12 cellular contexts compared by ENCODE assay signal in the genomic region with DNA sequence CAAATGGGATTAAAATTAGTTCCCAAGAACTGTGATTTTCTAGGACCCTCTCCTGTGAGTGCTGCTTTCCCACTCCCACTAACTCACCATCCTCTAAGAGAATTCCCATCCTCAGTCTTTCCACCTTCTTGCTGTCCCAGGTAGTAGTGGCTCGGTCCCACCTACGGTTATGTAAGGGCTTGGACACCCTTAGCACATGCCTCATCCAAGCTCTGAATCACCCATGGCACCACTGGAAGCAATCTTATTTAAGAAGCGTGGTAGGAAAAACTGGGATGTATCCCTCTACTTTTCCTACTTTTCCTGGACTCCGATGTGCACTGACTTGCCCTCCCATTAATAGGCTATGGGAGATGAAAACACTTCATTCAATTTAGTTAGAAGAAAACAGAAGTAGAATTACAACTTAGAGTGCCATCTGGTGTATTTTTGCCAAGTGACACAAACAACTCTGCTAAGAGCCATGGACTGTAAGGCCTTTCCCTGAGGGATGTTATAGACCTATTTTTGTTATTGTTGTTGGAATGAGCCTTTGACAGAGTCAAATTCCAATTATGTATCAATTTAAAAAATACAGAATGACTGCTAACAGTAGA. TPM values are rescaled to one million over a fixed set of nuclear protein-coding genes. Genes with fewer than 3 reads are reported as not detected.
A peak's percentile ranks its signal among the peaks of the same experiment; 100 is the strongest.
DNase-seq lines count a peak whose midpoint lies in the region; ATAC-seq and TF ChIP-seq lines count a peak whose summit lies in the region.
"Had no signal": no experiment of that assay in that cellular context is flagged by ENCODE, and none has a peak within 500 bp of the region (broad histone marks: within the 10 kb centered on the region; RNA-seq: fewer than 3 reads in every experiment).

No MANE protein-coding gene starts in this region.

- H3K4me3 ChIP-seq in Loucy (ENCODE audit: low read length, poor library complexity, severe bottlenecking) = no peak overlapping the region
- H3K4me3 ChIP-seq in body of pancreas = no peak overlapping the region
- H3K4me3 ChIP-seq: SK-N-MC, stomach had no signal

- no peak for TF ChIP-seq POLR2A in body of pancreas (IDR thresholded peaks at IDR 0.05)

- H3K36me3 ChIP-seq in Loucy (ENCODE audit: insufficient read depth, low read length) = no peaks in the 10 kb centered on the region
- H3K36me3 ChIP-seq in body of pancreas (replicated peaks in 1 of 2; ENCODE audit: insufficient read depth in 1 of 2, low read depth in 2 of 2) = no peaks in the 10 kb centered on the region
- H3K36me3 ChIP-seq: stomach had no signal

- CTCF ChIA-PET in HEK293T (lab: Yijun Ruan, JAX) = interaction anchor here (0.6 kb wide), 1 partner anchor 63 kb away, joined by 3 read pairs; no protein-coding TSS in a partner anchor

- H3K4me1 ChIP-seq in Loucy (ENCODE audit: insufficient read depth, low read length, poor library complexity, severe bottlenecking) (no peaks in the 10 kb centered on the region), body of pancreas (no peaks in the 10 kb centered on the region)

- no peaks in the 10 kb centered on the region for H3F3A ChIP-seq in Loucy (ENCODE audit: low read depth)

- TF ChIP-seq CTCF in GM12872 (IDR thresholded peaks at IDR 0.05; ENCODE audit: insufficient read depth, low read depth, low read length) (0 out of 3 replicates have a peak, but pooled peaks have one; percentile 9), Loucy (conservative IDR thresholded peaks at IDR 0.05; ENCODE audit: low read length) (peak; percentile 60), body of pancreas (IDR thresholded peaks at IDR 0.05) (peak in 6 of 7 experiments; percentile 8 to 65 (median 40))

- no peak overlapping the region for H2AFZ ChIP-seq in Loucy (ENCODE audit: low read length)

- DNase-seq in body of pancreas (peak in 1 of 4 donors; percentile 18), pons (ENCODE audit: low spot score) (peak; percentile 56), HEK293T (ENCODE audit: extremely low spot score) (no peak)
- DNase-seq: activated T-cell treated with anti-CD3 and anti-CD28 coated beads, Interleukin-2, amount 50 U/mL, for 4 hours; islet precursor cell; stomach had no signal

- no peak overlapping the region for H3K9ac ChIP-seq in Loucy (ENCODE audit: low read depth, low read length, poor library complexity, severe bottlenecking)

- ATAC-seq in body of pancreas = peak; percentile 40
- no peak for ATAC-seq in GM18520 (IDR thresholded peaks at IDR 0.05; ENCODE audit: unreplicated experiment)
- no peak for ATAC-seq in GM21381 (IDR thresholded peaks at IDR 0.05; ENCODE audit: unreplicated experiment)
- ATAC-seq: activated T-cell treated with anti-CD3 and anti-CD28 coated beads, Interleukin-2, amount 50 U/mL, for 4 hours had no signal

- intact Hi-C loops in body of pancreas (cut with DNase I) = no loop called here

- H3K27me3 ChIP-seq in Loucy (ENCODE audit: insufficient read depth, low read length, poor library complexity, severe bottlenecking) (no peaks in the 10 kb centered on the region), body of pancreas (no peaks in the 10 kb centered on the region)
- H3K27me3 ChIP-seq: stomach had no signal

- no peaks in the 10 kb centered on the region for H3K9me2 ChIP-seq in Loucy (replicated peaks; ENCODE audit: low read depth, low read length)

- no peaks in the 10 kb centered on the region for H4K20me1 ChIP-seq in Loucy (ENCODE audit: insufficient read depth, low read length, poor library complexity, severe bottlenecking)

- no peaks in the 10 kb centered on the region for H3K79me2 ChIP-seq in Loucy (ENCODE audit: insufficient read depth, low read length)

- H3K9me3 ChIP-seq in Loucy (ENCODE audit: insufficient read depth, low read depth, low read length) (no peaks in the 10 kb centered on the region), body of pancreas (no peaks in the 10 kb centered on the region)
- H3K9me3 ChIP-seq: stomach had no signal

- H3K4me2 ChIP-seq in Loucy (ENCODE audit: low read depth, low read length, poor library complexity, severe bottlenecking) = no peak overlapping the region

- POLR2A ChIA-PET in HEK293T (lab: Yijun Ruan, JAX) = no interaction called here

- 76 to 84% methylated on average over 4 of the region's 4 CpGs for WGBS in body of pancreas, 2 donors

- H3K27ac ChIP-seq in body of pancreas = no peak overlapping the region
- H3K27ac ChIP-seq: SK-N-MC, stomach had no signal

TF ChIP-seq in HEK293T, 16 proteins besides CTCF, POLR2A, EP300 and RAD21:
- TF ChIP-seq CTBP1 (IDR thresholded peaks at IDR 0.05; ENCODE audit: borderline replicate concordance) = no peak
- TF ChIP-seq, protein P1, sequence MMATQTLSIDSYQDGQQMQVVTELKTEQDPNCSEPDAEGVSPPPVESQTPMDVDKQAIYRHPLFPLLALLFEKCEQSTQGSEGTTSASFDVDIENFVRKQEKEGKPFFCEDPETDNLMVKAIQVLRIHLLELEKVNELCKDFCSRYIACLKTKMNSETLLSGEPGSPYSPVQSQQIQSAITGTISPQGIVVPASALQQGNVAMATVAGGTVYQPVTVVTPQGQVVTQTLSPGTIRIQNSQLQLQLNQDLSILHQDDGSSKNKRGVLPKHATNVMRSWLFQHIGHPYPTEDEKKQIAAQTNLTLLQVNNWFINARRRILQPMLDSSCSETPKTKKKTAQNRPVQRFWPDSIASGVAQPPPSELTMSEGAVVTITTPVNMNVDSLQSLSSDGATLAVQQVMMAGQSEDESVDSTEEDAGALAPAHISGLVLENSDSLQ (IDR thresholded peaks at IDR 0.05) = no peak

RNA-seq across cellular contexts. Expression of a gene that starts 13.7 kb away (rescaled TPM):
- 10 to 100 TPM in 1 of 2 donors, 1 to 10 TPM in 1; 5.9 to 13.5 TPM for total RNA-seq in body of pancreas
- total RNA-seq: skeletal muscle tissue had no signal

RNA-seq across cellular contexts. Expression of a gene that starts 14.7 kb away (rescaled TPM):
- total RNA-seq in body of pancreas = 10 to 100 TPM; 10.1 to 26.7 TPM

Comparison
In these comparisons a context has a peak if more than half of its experiments do, and no peak if none do; other contexts are left out.
1. CTCF ChIP-seq: peak in every context shown above with its lines; median percentile 60 in Loucy; 40 in body of pancreas; 9 in GM12872.